33 cellular contexts compared by ENCODE assay signal in genomic region chr7:145539910-145540309, GRCh38.
DNase-seq lines count a peak whose midpoint lies in the region; ATAC-seq, FAIRE-seq and TF ChIP-seq lines count a peak whose summit lies in the region.
"Had no signal": no experiment of that assay in that cellular context is flagged by ENCODE, and none has a peak within 500 bp of the region (broad histone marks: within the 10 kb centered on the region; RNA-seq: fewer than 3 reads in every experiment).

No MANE protein-coding gene starts in this region.

- CTCF ChIA-PET in HepG2 (lab: Yijun Ruan, JAX; ENCODE audit: low intra/inter-chr PET ratio, low total read pairs), result no interaction called here
- CTCF ChIA-PET in HEK293 (lab: Yijun Ruan, JAX), result interaction anchor here (0.9 kb wide), 1 partner anchor 550 kb away, joined by 3 read pairs; no protein-coding TSS in a partner anchor
- CTCF ChIA-PET in K562 (lab: Yijun Ruan, JAX; ENCODE audit: low intra/inter-chr PET ratio), result no interaction called here

- no peak overlapping the region for H3K4me2 ChIP-seq in HepG2 (ENCODE audit: low read depth, low read length)
- H3K4me2 ChIP-seq in K562 (ENCODE audit: insufficient read depth, low read length), result no peak overlapping the region
- H3K4me2 ChIP-seq in smooth muscle cell, result no peak overlapping the region
- H3K4me2 ChIP-seq: A549; BLaER1; BLaER1 treated with 17β-estradiol and CSF1 and Interleukin-3, amounts not matched to agents 10 nM and 100 nM had no signal

- H3F3A ChIP-seq in smooth muscle cell (ENCODE audit: low read depth), result no peaks in the 10 kb centered on the region

- no peaks in the 10 kb centered on the region for H3K9me1 ChIP-seq in K562 (ENCODE audit: control insufficient read depth, insufficient read depth, low read length)

- H3K79me2 ChIP-seq in HepG2 (ENCODE audit: insufficient read depth, low read length), result no peaks in the 10 kb centered on the region
- H3K79me2 ChIP-seq in K562 (ENCODE audit: control insufficient read depth, insufficient read depth, low read length), result no peaks in the 10 kb centered on the region
- H3K79me2 ChIP-seq in smooth muscle cell (ENCODE audit: low read depth), result no peaks in the 10 kb centered on the region

- TF ChIP-seq EP300 in HepG2 (IDR thresholded peaks at IDR 0.05; ENCODE audit: low read depth in 2 of 2, low read length in 2 of 2) (no peak), HepG2 (CRISPR knock-in tag; IDR thresholded peaks at IDR 0.05; ENCODE audit: borderline replicate concordance) (no peak), K562 (IDR thresholded peaks at IDR 0.05; ENCODE audit: low read length) (no peak)

- H3K9ac ChIP-seq in HepG2 (ENCODE audit: insufficient read depth, low read depth, low read length), result no peak overlapping the region
- H3K9ac ChIP-seq in K562 (ENCODE audit: insufficient read depth in 1 of 2, low read depth in 2 of 2, low read length in 2 of 2), result no peak overlapping the region
- H3K9ac ChIP-seq in smooth muscle cell (ENCODE audit: low read depth), result no peak overlapping the region
- H3K9ac ChIP-seq: BLaER1; BLaER1 treated with 17β-estradiol and CSF1 and Interleukin-3, amounts not matched to agents 10 nM and 100 nM had no signal

- no peak for ATAC-seq in HepG2
- ATAC-seq in right lobe of liver, result no peak
- no peak for ATAC-seq in K562
- ATAC-seq: A549; CD8-positive, alpha-beta T cell had no signal

- POLR2A ChIA-PET in HepG2 (lab: Yijun Ruan, JAX) (no interaction called here), HEK293 (lab: Yijun Ruan, JAX) (no interaction called here), K562 (lab: Yijun Ruan, JAX) (no interaction called here)

- H2AFZ ChIP-seq in HepG2 (ENCODE audit: low read length) (no peak overlapping the region), K562 (ENCODE audit: low read depth, low read length) (no peak overlapping the region), smooth muscle cell (ENCODE audit: low read depth) (no peak overlapping the region)

- in situ Hi-C loops in HepG2 (cut with HindIII; ENCODE audit: extremely low pct_ligation_motif_present, low pct_unique_long_range_greater_than_20kb) (no loop called here), K562 (cut with MboI) (no loop called here)

- WGBS in HepG2 (ENCODE audit: low lambda C conversion rate), result 3% methylated on average over 2 of the region's 2 CpGs
- 24% methylated on average over 2 of the region's 2 CpGs for WGBS in right lobe of liver (ENCODE audit: insufficient coverage, low coverage, low lambda C conversion rate, missing lambda C conversion rate)
- WGBS in K562 (ENCODE audit: insufficient coverage, low coverage, missing lambda C conversion rate), result 6% methylated on average over 2 of the region's 2 CpGs
- WGBS in smooth muscle cell (ENCODE audit: low lambda C conversion rate), result 64% methylated on average over 2 of the region's 2 CpGs

- peaks cover 95% of the 10 kb centered on the region for H3K9me3 ChIP-seq in HepG2 (ENCODE audit: low read length)
- H3K9me3 ChIP-seq in right lobe of liver, result no peaks in the 10 kb centered on the region
- no peaks in the 10 kb centered on the region for H3K9me3 ChIP-seq in HEK293 (ENCODE audit: control insufficient read depth, insufficient read depth, low read depth, low read length)
- 0 out of 2 replicates have a peak, but pooled peaks cover 2% of the 10 kb centered on the region for H3K9me3 ChIP-seq in K562 (replicated peaks; ENCODE audit: control insufficient read depth, insufficient read depth, low read depth, low read length)
- no peaks in the 10 kb centered on the region for H3K9me3 ChIP-seq in smooth muscle cell (replicated peaks; ENCODE audit: low read depth)
- H3K9me3 ChIP-seq: BE2C; BLaER1; BLaER1 treated with 17β-estradiol and CSF1 and Interleukin-3, amounts not matched to agents 10 nM and 100 nM; Caco-2 had no signal

- H3K36me3 ChIP-seq in HepG2 (replicated peaks in 1 of 2; ENCODE audit: control insufficient read depth in 1 of 2, insufficient read depth in 2 of 2, low read length in 2 of 2) (no peaks in the 10 kb centered on the region), right lobe of liver (no peaks in the 10 kb centered on the region), HEK293 (ENCODE audit: control insufficient read depth in 2 of 2, insufficient read depth in 1 of 2, low read length in 2 of 2) (no peaks in the 10 kb centered on the region), K562 (ENCODE audit: control insufficient read depth, insufficient read depth, low read length) (no peaks in the 10 kb centered on the region), smooth muscle cell (ENCODE audit: low read depth) (no peaks in the 10 kb centered on the region)
- H3K36me3 ChIP-seq: BE2C; BLaER1; BLaER1 treated with 17β-estradiol and CSF1 and Interleukin-3, amounts not matched to agents 10 nM and 100 nM had no signal

- H3K27ac ChIP-seq in HepG2 (ENCODE audit: extremely low read length, insufficient read depth, low read length) (no peak overlapping the region), right lobe of liver (no peak overlapping the region), HEK293 (ENCODE audit: extremely low read depth, low read depth, low read length) (no peak overlapping the region), K562 (ENCODE audit: extremely low read depth, low read depth, low read length) (no peak overlapping the region), smooth muscle cell (ENCODE audit: low read depth) (no peak overlapping the region)
- H3K27ac ChIP-seq: 22Rv1; A549; BLaER1; BLaER1 treated with 17β-estradiol and CSF1 and Interleukin-3, amounts not matched to agents 10 nM and 100 nM; C4-2B had no signal

- intact Hi-C loops in HepG2 (cut with micrococcal nuclease; ENCODE audit: unreplicated experiment) (no loop called here), right lobe of liver (cut with DNase I) (no loop called here), K562 (cut with micrococcal nuclease) (no loop called here)

- DNase-seq in HepG2 (ENCODE audit: low spot score) (no peak), right lobe of liver (no peak), K562 (ENCODE audit: extremely low read depth in 1 of 4, low spot score in 3 of 4) (no peak), smooth muscle cell (lab: John Stamatoyannopoulos, UW; ENCODE audit: unreplicated experiment) (no peak)
- no peak for DNase-seq in activated naive CD4-positive, alpha-beta T cell (lab: John Stamatoyannopoulos, UW)
- DNase-seq: 8988T; ACHN; AML-193; BE2C; C1 segment of cervical spinal cord; Caco-2; Calu3; CD4-positive, alpha-beta memory T cell; CD4-positive, alpha-beta T cell; CD4-positive, CD25-positive, alpha-beta regulatory T cell; CD8-positive, alpha-beta memory T cell; CD8-positive, alpha-beta T cell; COR-L47; DMS 273 treated with DMSO at 0.1 percent for 48 hours; DMS153; DMS53; DMS79; DMS79 treated with DMSO at 0.1 percent for 48 hours; DND-41; EL had no signal

- TF ChIP-seq CTCF in HepG2 (CRISPR knock-in tag; IDR thresholded peaks at IDR 0.05) (no peak), right lobe of liver (IDR thresholded peaks at IDR 0.05) (no peak), HEK293 (tag by site-specific recombination; IDR thresholded peaks at IDR 0.05) (no peak), K562 (IDR thresholded peaks at IDR 0.05 in 2 of 3, conservative IDR thresholded peaks at IDR 0.05 in 1 of 3; ENCODE audit: insufficient read depth in 2 of 3, low read depth in 1 of 3, low read length in 3 of 3) (no peak), smooth muscle cell (IDR thresholded peaks at IDR 0.05; ENCODE audit: borderline replicate concordance, insufficient read depth, poor library complexity, severe bottlenecking) (no peak)

- H3K4me3 ChIP-seq in HepG2 (replicated peaks in 1 of 3; ENCODE audit: insufficient read depth in 1 of 3, low read depth in 2 of 3, low read length in 3 of 3), result no peak overlapping the region
- H3K4me3 ChIP-seq in right lobe of liver, result no peak overlapping the region
- H3K4me3 ChIP-seq in HEK293 (ENCODE audit: low read depth, low read length), result no peak overlapping the region
- no peak overlapping the region for H3K4me3 ChIP-seq in K562
- H3K4me3 ChIP-seq in smooth muscle cell, result no peak overlapping the region
- H3K4me3 ChIP-seq: A549; BLaER1; BLaER1 treated with 17β-estradiol and CSF1 and Interleukin-3, amounts not matched to agents 10 nM and 100 nM had no signal

- H3K27me3 ChIP-seq in HepG2 (ENCODE audit: control insufficient read depth in 1 of 2, insufficient read depth in 2 of 2, low read length in 2 of 2) (no peaks in the 10 kb centered on the region), right lobe of liver (no peaks in the 10 kb centered on the region), K562 (ENCODE audit: control insufficient read depth in 2 of 2, insufficient read depth in 2 of 2, low read length in 2 of 2) (no peaks in the 10 kb centered on the region), smooth muscle cell (ENCODE audit: low read depth) (no peaks in the 10 kb centered on the region)
- H3K27me3 ChIP-seq: BE2C; BLaER1; BLaER1 treated with 17β-estradiol and CSF1 and Interleukin-3, amounts not matched to agents 10 nM and 100 nM had no signal

- TF ChIP-seq RAD21 in HepG2 (CRISPR knock-in tag; IDR thresholded peaks at IDR 0.05) (no peak), K562 (CRISPR knock-in tag; conservative IDR thresholded peaks at IDR 0.05 in 1 of 2, IDR thresholded peaks at IDR 0.05 in 1 of 2) (no peak)

- BruUV-seq in HepG2 (replicated peaks; lab: Mats Ljungman, UMichigan), result no TSS peak
- no TSS peak for BruUV-seq in K562 (replicated peaks; lab: Mats Ljungman, UMichigan)

- H3K4me1 ChIP-seq in HepG2 (ENCODE audit: insufficient read depth, low read length) (no peaks in the 10 kb centered on the region), right lobe of liver (no peaks in the 10 kb centered on the region), HEK293 (ENCODE audit: control insufficient read depth, insufficient read depth, low read length) (no peaks in the 10 kb centered on the region), K562 (replicated peaks in 1 of 2; ENCODE audit: control insufficient read depth in 2 of 2, insufficient read depth in 2 of 2, low read length in 2 of 2) (no peaks in the 10 kb centered on the region), smooth muscle cell (ENCODE audit: low read depth) (no peaks in the 10 kb centered on the region)
- H3K4me1 ChIP-seq: A549, BE2C, BLaER1, Caco-2 had no signal

- FAIRE-seq in HepG2 (lab: Jason Lieb, UNC) (no peak), K562 (lab: Jason Lieb, UNC) (no peak)
- FAIRE-seq: A204.1, A549, D721Med had no signal

- no peak for TF ChIP-seq POLR2A in HepG2 (IDR thresholded peaks at IDR 0.05; ENCODE audit: insufficient read depth in 1 of 2, low read depth in 2 of 2, low read length in 2 of 2)
- no peak for TF ChIP-seq POLR2A in right lobe of liver (IDR thresholded peaks at IDR 0.05)
- TF ChIP-seq POLR2A in K562 (conservative IDR thresholded peaks at IDR 0.05), result no peak

- no peaks in the 10 kb centered on the region for H4K20me1 ChIP-seq in HepG2 (ENCODE audit: insufficient read depth, low read length)
- no peaks in the 10 kb centered on the region for H4K20me1 ChIP-seq in K562 (replicated peaks; ENCODE audit: control insufficient read depth, insufficient read depth, low read length)
- no peaks in the 10 kb centered on the region for H4K20me1 ChIP-seq in smooth muscle cell (ENCODE audit: low read depth)
- H4K20me1 ChIP-seq: BLaER1; BLaER1 treated with 17β-estradiol and CSF1 and Interleukin-3, amounts not matched to agents 10 nM and 100 nM had no signal

TF ChIP-seq in HepG2, 621 proteins besides CTCF, POLR2A, EP300 and RAD21 (continues in another document):
- TF ChIP-seq KLF11 (CRISPR knock-in tag; IDR thresholded peaks at IDR 0.05), result no peak
